ENCODE assay signal across 16 cellular contexts in the genomic region with DNA sequence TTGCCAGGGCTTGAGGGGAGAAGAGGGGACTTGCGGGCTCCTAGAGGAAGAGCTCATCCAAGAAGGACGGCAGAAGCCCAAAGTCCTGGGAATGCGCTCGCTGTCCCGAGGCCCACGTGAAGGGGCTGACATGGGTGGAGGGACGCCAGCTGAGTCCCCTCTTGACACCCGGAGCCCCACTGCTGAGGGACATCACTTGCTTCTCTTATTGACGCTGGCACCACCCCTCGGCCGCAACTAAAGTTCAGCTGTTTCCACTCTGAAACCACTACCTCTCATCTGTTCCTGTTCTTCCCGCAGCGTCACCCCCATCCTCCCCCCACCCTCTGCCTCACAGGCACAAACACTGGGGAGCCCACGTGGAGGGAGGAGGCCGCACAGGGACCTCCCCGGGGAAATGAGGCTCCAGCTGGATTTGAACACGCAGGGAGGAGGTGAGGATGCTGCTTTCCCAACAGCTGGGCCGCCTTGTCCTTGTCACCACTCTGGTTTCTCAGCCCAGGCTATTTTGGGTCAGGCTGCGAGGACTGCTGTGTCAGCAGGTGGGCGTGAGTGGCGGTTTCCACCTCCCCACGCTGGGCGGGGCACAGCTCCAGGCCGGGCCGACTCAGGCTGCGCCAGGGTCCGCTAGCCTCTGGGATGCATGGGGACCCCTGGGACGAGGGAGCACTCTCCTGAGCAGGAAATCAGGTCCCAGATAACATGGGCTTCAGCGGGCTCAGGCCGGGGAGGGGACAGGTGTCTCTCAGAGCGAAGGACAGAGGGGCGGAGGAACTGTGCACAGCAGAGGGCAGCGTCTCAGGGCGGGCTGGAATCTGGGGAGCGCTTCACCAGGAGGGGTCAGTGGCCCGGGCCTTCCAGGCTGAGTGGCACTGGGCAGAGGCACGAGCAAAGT.
A peak's percentile ranks its signal among the peaks of the same experiment; 100 is the strongest.
DNase-seq lines count a peak whose midpoint lies in the region; ATAC-seq and TF ChIP-seq lines count a peak whose summit lies in the region.
"Had no signal": no experiment of that assay in that cellular context is flagged by ENCODE, and none has a peak within 500 bp of the region (broad histone marks: within the 10 kb centered on the region; RNA-seq: fewer than 3 reads in every experiment).

No MANE protein-coding gene starts in this region.

- intact Hi-C loops in testis (cut with DNase I; ENCODE audit: low total_unique reads), result no loop called here
- intact Hi-C loops in natural killer cell (cut with micrococcal nuclease), result no loop called here

- H3K9me3 ChIP-seq in RWPE2 (ENCODE audit: severe bottlenecking), result no peaks in the 10 kb centered on the region
- no peaks in the 10 kb centered on the region for H3K9me3 ChIP-seq in testis

- no peaks in the 10 kb centered on the region for H3K36me3 ChIP-seq in H7 (replicated peaks; ENCODE audit: control insufficient read depth, insufficient read depth, low read length)
- H3K36me3 ChIP-seq in RWPE2 (ENCODE audit: low read depth), result no peaks in the 10 kb centered on the region
- no peaks in the 10 kb centered on the region for H3K36me3 ChIP-seq in testis (ENCODE audit: low read depth, missing control alignments)

- H3K4me1 Mint-ChIP-seq in natural killer cell, result no peaks in the 10 kb centered on the region
- H3K4me1 Mint-ChIP-seq in activated naive CD8-positive, alpha-beta T cell treated with anti-CD3 and anti-CD28 coated beads for 36 hours, result no peaks in the 10 kb centered on the region
- H3K4me1 Mint-ChIP-seq: CD4-positive, alpha-beta memory T cell had no signal

- H3K27ac Mint-ChIP-seq in natural killer cell, result no peak overlapping the region
- H3K27ac Mint-ChIP-seq in activated naive CD8-positive, alpha-beta T cell treated with anti-CD3 and anti-CD28 coated beads for 36 hours, result no peak overlapping the region
- H3K27ac Mint-ChIP-seq: CD4-positive, alpha-beta memory T cell; HFFc6 had no signal

- H3K9me3 Mint-ChIP-seq in natural killer cell, result peaks cover 2 to 9% of the 10 kb centered on the region in 2 donors
- H3K9me3 Mint-ChIP-seq in activated naive CD8-positive, alpha-beta T cell treated with anti-CD3 and anti-CD28 coated beads for 36 hours, result peaks cover 7% of the 10 kb centered on the region

- TF ChIP-seq CTCF in RWPE2 (IDR thresholded peaks at IDR 0.05; ENCODE audit: poor library complexity, severe bottlenecking) (no peak), testis (IDR thresholded peaks at IDR 0.05) (no peak), natural killer cell (IDR thresholded peaks at IDR 0.05) (no peak)

- H3K27ac ChIP-seq in RWPE2 (ENCODE audit: poor library complexity, severe bottlenecking) (no peak overlapping the region), testis (no peak overlapping the region)

- TF ChIP-seq POLR2A in testis (IDR thresholded peaks at IDR 0.05), result no peak

- DNase-seq in H7, result peak; percentile 24
- DNase-seq in RWPE2 (ENCODE audit: low spot score), result peak; percentile 32
- DNase-seq in mesenteric fat pad (ENCODE audit: low spot score), result peak; percentile 83
- peak; percentile 13 for DNase-seq in testis
- no peak for DNase-seq in natural killer cell
- DNase-seq in activated naive CD8-positive, alpha-beta T cell treated with anti-CD3 and anti-CD28 coated beads for 36 hours, result no peak
- no peak for DNase-seq in stimulated activated CD4-positive, alpha-beta T cell treated with anti-CD3 and anti-CD28 coated beads, Interleukin-2, amount 100 ng/mL, for 24 hours
- DNase-seq: GF-D8, GOT3, HFFc6, NCI-H2107, NCI-H345, NCI-H526 treated with DMSO at 0.1 percent for 48 hours, PC-3 had no signal

- H3K27me3 ChIP-seq in H7 (ENCODE audit: control insufficient read depth, insufficient read depth, low read length) (no peaks in the 10 kb centered on the region), RWPE2 (ENCODE audit: insufficient read depth, poor library complexity, severe bottlenecking) (no peaks in the 10 kb centered on the region), testis (no peaks in the 10 kb centered on the region)

- H3K4me1 ChIP-seq in RWPE2 (ENCODE audit: insufficient read depth, poor library complexity, severe bottlenecking) (no peaks in the 10 kb centered on the region), testis (no peaks in the 10 kb centered on the region)

- H3K36me3 Mint-ChIP-seq in natural killer cell, result no peaks in the 10 kb centered on the region
- H3K36me3 Mint-ChIP-seq in activated naive CD8-positive, alpha-beta T cell treated with anti-CD3 and anti-CD28 coated beads for 36 hours, result no peaks in the 10 kb centered on the region

- H3K27me3 Mint-ChIP-seq in natural killer cell (ENCODE audit: low read depth in 2 of 2), result no peaks in the 10 kb centered on the region
- H3K27me3 Mint-ChIP-seq in activated naive CD8-positive, alpha-beta T cell treated with anti-CD3 and anti-CD28 coated beads for 36 hours, result no peaks in the 10 kb centered on the region
- H3K27me3 Mint-ChIP-seq: CD4-positive, alpha-beta memory T cell had no signal

- no peak overlapping the region for H3K4me3 ChIP-seq in H7 (ENCODE audit: insufficient read depth, low read depth, low read length)
- no peak overlapping the region for H3K4me3 ChIP-seq in RWPE2 (ENCODE audit: severe bottlenecking)
- peak overlapping the region in 1 of 2 donors; percentile 18 for H3K4me3 ChIP-seq in testis

- no peak overlapping the region for H3K4me3 Mint-ChIP-seq in natural killer cell
- H3K4me3 Mint-ChIP-seq in activated naive CD8-positive, alpha-beta T cell treated with anti-CD3 and anti-CD28 coated beads for 36 hours, result no peak overlapping the region
- H3K4me3 Mint-ChIP-seq: CD4-positive, alpha-beta memory T cell; HFFc6 had no signal

- WGBS in testis, 2 donors, result 57 to 68% methylated on average over 24 to 36 of the region's 37 CpGs

- no peak for ATAC-seq in RWPE2 (ENCODE audit: low read depth)
- no peak for ATAC-seq in GM18868 (IDR thresholded peaks at IDR 0.05; ENCODE audit: unreplicated experiment)
- no peak for ATAC-seq in natural killer cell
- ATAC-seq: PC-3 had no signal

Comparison
In these comparisons a context has a peak if more than half of its experiments do, and no peak if none do; other contexts are left out.
1. DNase-seq: peak in H7 (single experiment), RWPE2 (single experiment), mesenteric fat pad (single experiment) and testis (single experiment); none in natural killer cell (single experiment), activated naive CD8-positive, alpha-beta T cell treated with anti-CD3 and anti-CD28 coated beads for 36 hours (single experiment) and stimulated activated CD4-positive, alpha-beta T cell treated with anti-CD3 and anti-CD28 coated beads, Interleukin-2, amount 100 ng/mL, for 24 hours (0 of 2).